In genomic region chr5:169097897-169098296, GRCh38 we compare ENCODE assay signal across 14 cellular contexts.
DNase-seq lines count a peak whose midpoint lies in the region; ATAC-seq and TF ChIP-seq lines count a peak whose summit lies in the region.
"Had no signal": no experiment of that assay in that cellular context is flagged by ENCODE, and none has a peak within 500 bp of the region (broad histone marks: within the 10 kb centered on the region; RNA-seq: fewer than 3 reads in every experiment).

No MANE protein-coding gene starts in this region.

- no peak overlapping the region for H3K4me3 ChIP-seq in right cardiac atrium (ENCODE audit: low read length)
- H3K4me3 ChIP-seq in left ventricle myocardium inferior = no peak overlapping the region
- H3K4me3 ChIP-seq in mesenchymal stem cell (ENCODE audit: insufficient read depth in 1 of 2, low read depth in 1 of 2, low read length in 2 of 2) = no peak overlapping the region
- no peak overlapping the region for H3K4me3 ChIP-seq in suprapubic skin
- no peak overlapping the region for H3K4me3 ChIP-seq in adrenal gland

- ATAC-seq in right cardiac atrium (peak in 1 of 2 donors; percentile 78), SK-N-SH treated with all-trans-retinoic acid at 6 μM for 48 hours (no peak)

- no peaks in the 10 kb centered on the region for H3K79me1 ChIP-seq in mesenchymal stem cell (replicated peaks; ENCODE audit: low read length, poor library complexity, severe bottlenecking)

- no peak for TF ChIP-seq POLR2A in suprapubic skin (IDR thresholded peaks at IDR 0.05)
- TF ChIP-seq POLR2A in adrenal gland (IDR thresholded peaks at IDR 0.05) = no peak

- H3K36me3 ChIP-seq in left ventricle myocardium inferior (no peaks in the 10 kb centered on the region), mesenchymal stem cell (ENCODE audit: control insufficient read depth in 1 of 2, insufficient read depth in 2 of 2, low read depth in 1 of 2, low read length in 2 of 2) (peaks cover 0 to 12% of the 10 kb centered on the region in 2 experiments), suprapubic skin (no peaks in the 10 kb centered on the region), adrenal gland (replicated peaks in 1 of 2) (no peaks in the 10 kb centered on the region)

- no peak overlapping the region for H3K4ac ChIP-seq in mesenchymal stem cell (ENCODE audit: low read depth in 1 of 2, low read length in 2 of 2)

- H4K8ac ChIP-seq in mesenchymal stem cell (ENCODE audit: low read length) = no peak overlapping the region

- no peak overlapping the region for H2BK120ac ChIP-seq in mesenchymal stem cell (ENCODE audit: low read depth, low read length)

- H3K27ac ChIP-seq in right cardiac atrium (ENCODE audit: low read length) (no peak overlapping the region), left ventricle myocardium inferior (replicated peaks) (no peak overlapping the region), mesenchymal stem cell (ENCODE audit: low read length, poor library complexity, severe bottlenecking) (peak overlapping the region; percentile 76), suprapubic skin (peak overlapping the region; percentile 15), adrenal gland (peak overlapping the region in 1 of 5 donors; percentile 34)

- no peak overlapping the region for H4K91ac ChIP-seq in mesenchymal stem cell (ENCODE audit: low read length)

- intact Hi-C loops in right cardiac atrium (cut with DNase I) (no loop called here), left ventricle myocardium inferior (cut with micrococcal nuclease) (no loop called here), adrenal gland (cut with DNase I) (no loop called here)

- no peak overlapping the region for H3K14ac ChIP-seq in mesenchymal stem cell (ENCODE audit: low read length in 2 of 2)

- H2BK15ac ChIP-seq in mesenchymal stem cell (ENCODE audit: low read depth, poor library complexity, severe bottlenecking) = no peak overlapping the region

- H2AFZ ChIP-seq in mesenchymal stem cell (ENCODE audit: low read depth, low read length) = no peak overlapping the region

- H3K9ac ChIP-seq in mesenchymal stem cell (ENCODE audit: low read length) = peak overlapping the region; percentile 48

- H3K9me3 ChIP-seq in right cardiac atrium (ENCODE audit: control insufficient read depth, low read length) (no peaks in the 10 kb centered on the region), left ventricle myocardium inferior (replicated peaks) (no peaks in the 10 kb centered on the region), mesenchymal stem cell (ENCODE audit: control insufficient read depth, low read length) (no peaks in the 10 kb centered on the region), suprapubic skin (no peaks in the 10 kb centered on the region), adrenal gland (replicated peaks in 1 of 3) (no peaks in the 10 kb centered on the region)

- H3K23ac ChIP-seq in mesenchymal stem cell (ENCODE audit: low read length in 2 of 2) = no peak overlapping the region

- peaks cover 13% of the 10 kb centered on the region for H3K4me1 ChIP-seq in right cardiac atrium (ENCODE audit: control insufficient read depth, insufficient read depth, low read length)
- H3K4me1 ChIP-seq in left ventricle myocardium inferior = peaks cover 23% of the 10 kb centered on the region
- peaks cover 12% of the 10 kb centered on the region for H3K4me1 ChIP-seq in mesenchymal stem cell (ENCODE audit: control insufficient read depth, insufficient read depth, low read depth, low read length)
- peaks cover 21% of the 10 kb centered on the region for H3K4me1 ChIP-seq in suprapubic skin
- H3K4me1 ChIP-seq in adrenal gland (replicated peaks in 1 of 2) = no peaks in the 10 kb centered on the region

- no peak overlapping the region for H2BK5ac ChIP-seq in mesenchymal stem cell (ENCODE audit: low read depth, low read length, poor library complexity, severe bottlenecking)

- H2BK12ac ChIP-seq in mesenchymal stem cell (ENCODE audit: low read length in 2 of 2) = no peak overlapping the region

- H2AK5ac ChIP-seq in mesenchymal stem cell (ENCODE audit: low read length, severe bottlenecking) = no peak overlapping the region

- no peak overlapping the region for H3K4me2 ChIP-seq in mesenchymal stem cell (ENCODE audit: low read length, poor library complexity, severe bottlenecking)

- no peak overlapping the region for H3K18ac ChIP-seq in mesenchymal stem cell (ENCODE audit: low read depth in 1 of 2, low read length in 2 of 2)

- WGBS in right cardiac atrium = 42% methylated on average over 4 of the region's 4 CpGs
- 86% methylated on average over 4 of the region's 4 CpGs for WGBS in mesenchymal stem cell
- 56% methylated on average over 4 of the region's 4 CpGs for WGBS in suprapubic skin
- 72 to 81% (median 78%) methylated on average over 4 of the region's 4 CpGs for WGBS in adrenal gland, 4 donors

- no peak for TF ChIP-seq CTCF in left ventricle myocardium inferior (IDR thresholded peaks at IDR 0.05; ENCODE audit: borderline replicate concordance)
- no peak for TF ChIP-seq CTCF in suprapubic skin (IDR thresholded peaks at IDR 0.05)
- TF ChIP-seq CTCF in adrenal gland (IDR thresholded peaks at IDR 0.05) = no peak

- H3K27me3 ChIP-seq in right cardiac atrium (ENCODE audit: control insufficient read depth, insufficient read depth) = no peaks in the 10 kb centered on the region
- no peaks in the 10 kb centered on the region for H3K27me3 ChIP-seq in left ventricle myocardium inferior (ENCODE audit: low read depth)
- no peaks in the 10 kb centered on the region for H3K27me3 ChIP-seq in mesenchymal stem cell (ENCODE audit: control insufficient read depth in 1 of 2, insufficient read depth in 1 of 2, low read length in 2 of 2)
- no peaks in the 10 kb centered on the region for H3K27me3 ChIP-seq in suprapubic skin
- H3K27me3 ChIP-seq in adrenal gland = no peaks in the 10 kb centered on the region

- DNase-seq in right cardiac atrium (peak in 2 of 3 donors; percentile 26 to 73), left ventricle myocardium inferior (no peak), mesenchymal stem cell (no peak), suprapubic skin (ENCODE audit: low spot score in 2 of 2) (no peak), retina (no peak), adrenal gland (no peak)
- DNase-seq: DMS79, GOT3, NCI-H1105, NCI-H2081 treated with DMSO at 0.1 percent for 48 hours, NCI-H510A treated with DMSO at 0.1 percent for 48 hours, NCI-H774, SHP77 had no signal

- no peak for TF ChIP-seq EP300 in suprapubic skin (IDR thresholded peaks at IDR 0.05)

TF ChIP-seq in SK-N-SH treated with all-trans-retinoic acid at 6 μM for 48 hours, 23 proteins besides CTCF, POLR2A, EP300 and RAD21:
- TF ChIP-seq TOX (CRISPR knock-in tag; IDR thresholded peaks at IDR 0.05; ENCODE audit: borderline replicate concordance) (no peak), CSDC2 (CRISPR knock-in tag; IDR thresholded peaks at IDR 0.05) (no peak), ESRRG (CRISPR knock-in tag; IDR thresholded peaks at IDR 0.05) (no peak), PPARA (CRISPR knock-in tag; IDR thresholded peaks at IDR 0.05; ENCODE audit: borderline replicate concordance) (no peak)
TF ChIP-seq in SK-N-SH treated with all-trans-retinoic acid at 6 μM for 48 hours: peak in this region for 0.

Comparison
In these comparisons a context has a peak if more than half of its experiments do, and no peak if none do; other contexts are left out.
1. DNase-seq: peak in right cardiac atrium (2 of 3); none in left ventricle myocardium inferior (single experiment), mesenchymal stem cell (single experiment), suprapubic skin (0 of 2), retina (single experiment) and adrenal gland (0 of 7).
2. H3K27ac ChIP-seq: peak in mesenchymal stem cell (single experiment) and suprapubic skin (single experiment); none in right cardiac atrium (single experiment) and left ventricle myocardium inferior (single experiment).